Comparison of ENCODE assay signal across 16 cellular contexts in the genomic region with DNA sequence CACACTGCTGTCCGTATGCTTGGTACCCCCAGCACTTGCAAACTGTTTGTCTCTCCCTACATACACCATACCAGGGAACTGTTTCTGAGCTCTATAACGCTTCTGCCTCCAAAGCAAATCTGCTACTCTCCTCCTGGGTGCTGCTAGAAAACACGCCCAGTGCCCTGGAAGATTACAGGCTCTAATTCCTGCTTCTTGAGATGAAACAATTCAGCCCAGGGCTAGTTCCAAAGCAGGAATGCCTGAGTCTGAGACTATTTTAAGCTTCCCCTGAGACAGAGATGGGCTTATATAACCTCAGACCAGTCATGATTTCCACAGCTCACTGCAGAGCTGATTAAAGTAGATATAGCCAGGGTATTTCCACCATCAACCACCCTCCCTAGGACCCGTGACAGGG.
A peak's percentile ranks its signal among the peaks of the same experiment; 100 is the strongest.
DNase-seq lines count a peak whose midpoint lies in the region; ATAC-seq and TF ChIP-seq lines count a peak whose summit lies in the region.
"Had no signal": no experiment of that assay in that cellular context is flagged by ENCODE, and none has a peak within 500 bp of the region (broad histone marks: within the 10 kb centered on the region; RNA-seq: fewer than 3 reads in every experiment).

No MANE protein-coding gene starts in this region.

- 89% methylated on average over 4 of the region's 4 CpGs for WGBS in HUES64
- WGBS in psoas muscle, 3 donors: 43 to 56% (median 45%) methylated on average over 4 of the region's 4 CpGs
- WGBS in gastroesophageal sphincter (ENCODE audit: low coverage in 1 of 2), 2 donors: 26 to 33% methylated on average over 2 to 4 of the region's 4 CpGs

- H3K9me3 ChIP-seq in HUES64 (ENCODE audit: insufficient read depth, low read depth, low read length) (no peaks in the 10 kb centered on the region), psoas muscle (no peaks in the 10 kb centered on the region), gastroesophageal sphincter (no peaks in the 10 kb centered on the region)
- H3K9me3 ChIP-seq: HAP-1 had no signal

- TF ChIP-seq POLR2A in gastroesophageal sphincter (IDR thresholded peaks at IDR 0.05): no peak

- H3K9me3 Mint-ChIP-seq in stimulated activated naive CD8-positive, alpha-beta T cell treated with anti-CD3 and anti-CD28 coated beads, Interleukin-15, amount 100 ng/mL, for 72 hours: peaks cover 0 to 12% of the 10 kb centered on the region in 2 donors

- H3K27me3 ChIP-seq in HUES64 (ENCODE audit: insufficient read depth, low read length): no peaks in the 10 kb centered on the region
- no peaks in the 10 kb centered on the region for H3K27me3 ChIP-seq in psoas muscle (ENCODE audit: insufficient read depth in 3 of 3, low read length in 2 of 3)
- no peaks in the 10 kb centered on the region for H3K27me3 ChIP-seq in gastroesophageal sphincter

- no peak for TF ChIP-seq EP300 in gastroesophageal sphincter (IDR thresholded peaks at IDR 0.05)

- H3K27ac Mint-ChIP-seq in stimulated activated naive CD8-positive, alpha-beta T cell treated with anti-CD3 and anti-CD28 coated beads, Interleukin-15, amount 100 ng/mL, for 72 hours: no peak overlapping the region

- peak overlapping the region; percentile 15; the same call in 1 of the 2 replicates for H3K27ac ChIP-seq in HUES64 (ENCODE audit: low read depth, low read length)
- H3K27ac ChIP-seq in psoas muscle: no peak overlapping the region
- no peak overlapping the region for H3K27ac ChIP-seq in gastroesophageal sphincter

- DNase-seq in amniotic epithelial cell (ENCODE audit: low read depth): peak; percentile 71
- peak; percentile 74 for DNase-seq in islet precursor cell
- DNase-seq in psoas muscle: no peak
- no peak for DNase-seq in NCI-H446 treated with DMSO at 0.1 percent for 48 hours (lab: John Stamatoyannopoulos, UW)
- DNase-seq in stimulated activated naive CD8-positive, alpha-beta T cell treated with anti-CD3 and anti-CD28 coated beads, Interleukin-15, amount 100 ng/mL, for 72 hours: no peak
- DNase-seq: ACHN; AML-193; COR-L47; NCI-H187; NCI-H69; NK-92 treated with Interleukin-12 subunit alpha and Interleukin-12 subunit beta, amount 100 ng/mL, for 24 hours; OCI-M1 had no signal

- H3K4me1 ChIP-seq in HUES64 (ENCODE audit: insufficient read depth, low read length) (peaks cover 27% of the 10 kb centered on the region), psoas muscle (no peaks in the 10 kb centered on the region), gastroesophageal sphincter (no peaks in the 10 kb centered on the region)
- H3K4me1 ChIP-seq: HAP-1 had no signal

- intact Hi-C loops in psoas muscle (cut with DNase I): no loop called here

- H3K4me3 ChIP-seq in HUES64 (ENCODE audit: low read length) (no peak overlapping the region), psoas muscle (no peak overlapping the region), gastroesophageal sphincter (no peak overlapping the region)
- H3K4me3 ChIP-seq: HAP-1 had no signal

- no peak overlapping the region for H3K4me3 Mint-ChIP-seq in stimulated activated naive CD8-positive, alpha-beta T cell treated with anti-CD3 and anti-CD28 coated beads, Interleukin-15, amount 100 ng/mL, for 72 hours

- ATAC-seq in psoas muscle (peak in 3 of 4 donors; percentile 42 to 67 (median 51)), HG03378 (IDR thresholded peaks at IDR 0.05; ENCODE audit: unreplicated experiment) (no peak), gastroesophageal sphincter (no peak)
- no peak for ATAC-seq in stimulated activated naive CD8-positive, alpha-beta T cell treated with anti-CD3 and anti-CD28 coated beads, Interleukin-15, amount 100 ng/mL, for 72 hours

- no peak overlapping the region for H3K9ac ChIP-seq in HUES64 (ENCODE audit: low read depth, low read length)

- H3K36me3 ChIP-seq in HUES64 (ENCODE audit: insufficient read depth, low read length) (no peaks in the 10 kb centered on the region), psoas muscle (ENCODE audit: insufficient read depth in 1 of 2, low read depth in 1 of 2) (no peaks in the 10 kb centered on the region), gastroesophageal sphincter (no peaks in the 10 kb centered on the region)
- H3K36me3 ChIP-seq: HAP-1 had no signal

- H3K27me3 Mint-ChIP-seq in stimulated activated naive CD8-positive, alpha-beta T cell treated with anti-CD3 and anti-CD28 coated beads, Interleukin-15, amount 100 ng/mL, for 72 hours: no peaks in the 10 kb centered on the region

- H3K4me1 Mint-ChIP-seq in stimulated activated naive CD8-positive, alpha-beta T cell treated with anti-CD3 and anti-CD28 coated beads, Interleukin-15, amount 100 ng/mL, for 72 hours: no peaks in the 10 kb centered on the region

- TF ChIP-seq CTCF in psoas muscle (IDR thresholded peaks at IDR 0.05): no peak
- no peak for TF ChIP-seq CTCF in gastroesophageal sphincter (IDR thresholded peaks at IDR 0.05)

Comparison
In these comparisons a context has a peak if more than half of its experiments do, and no peak if none do; other contexts are left out.
1. DNase-seq: peak in amniotic epithelial cell (single experiment) and islet precursor cell (single experiment); none in psoas muscle (0 of 2), NCI-H446 treated with DMSO at 0.1 percent for 48 hours (single experiment) and stimulated activated naive CD8-positive, alpha-beta T cell treated with anti-CD3 and anti-CD28 coated beads, Interleukin-15, amount 100 ng/mL, for 72 hours (0 of 2).
2. ATAC-seq: peak in psoas muscle (3 of 4); none in HG03378 (single experiment), stimulated activated naive CD8-positive, alpha-beta T cell treated with anti-CD3 and anti-CD28 coated beads, Interleukin-15, amount 100 ng/mL, for 72 hours (single experiment) and gastroesophageal sphincter (single experiment).